8 cellular contexts compared by ENCODE assay signal in genomic region chr10:119541459-119542356, GRCh38. TPM values are rescaled to one million over a fixed set of nuclear protein-coding genes. Genes with fewer than 3 reads are reported as not detected.
A peak's percentile ranks its signal among the peaks of the same experiment; 100 is the strongest.
DNase-seq lines count a peak whose midpoint lies in the region; ATAC-seq and TF ChIP-seq lines count a peak whose summit lies in the region.

No MANE protein-coding gene starts in this region.

- H3K4me3 Mint-ChIP-seq in CD4-positive, alpha-beta T cell, result peak overlapping the region; percentile 88
- peak overlapping the region; percentile 75 for H3K4me3 Mint-ChIP-seq in endothelial cell (ENCODE audit: unreplicated experiment)

- peaks cover 56% of the 10 kb centered on the region for H3K4me1 Mint-ChIP-seq in CD4-positive, alpha-beta T cell (ENCODE audit: low read depth)
- peaks cover 29% of the 10 kb centered on the region for H3K4me1 Mint-ChIP-seq in endothelial cell (ENCODE audit: unreplicated experiment)

- TF ChIP-seq CTCF in CD4-positive, alpha-beta T cell (IDR thresholded peaks at IDR 0.05), result no peak
- no peak for TF ChIP-seq CTCF in endothelial cell (IDR thresholded peaks at IDR 0.05; ENCODE audit: unreplicated experiment)
- no peak for TF ChIP-seq CTCF in tibial nerve (IDR thresholded peaks at IDR 0.05)

- peak overlapping the region; percentile 39 for H3K4me3 ChIP-seq in neuron (ENCODE audit: low read length)
- peak overlapping the region; percentile 50 to 89 (median 76) for H3K4me3 ChIP-seq in tibial nerve

- POLR2A ChIA-PET in CD4-positive, alpha-beta T cell (lab: Charles Lee), result interaction anchor here (0.6 to 13.4 kb wide), 31 partner anchors 10 to 787 kb away, joined by 3 to 138 read pairs (median 7); partner anchors contain the start of genes BAG3, CACUL1, DENND10 and GRK5

- no peaks in the 10 kb centered on the region for H3K9me3 Mint-ChIP-seq in CD4-positive, alpha-beta T cell
- H3K9me3 Mint-ChIP-seq in endothelial cell (ENCODE audit: unreplicated experiment), result no peaks in the 10 kb centered on the region

- H3K27ac ChIP-seq in CD4-positive, alpha-beta T cell (ENCODE audit: low read depth, low read length), result peak overlapping the region; percentile 84
- H3K27ac ChIP-seq in tibial nerve, result peak overlapping the region; percentile 59 to 86 (median 82)

- CTCF ChIA-PET in CD4-positive, alpha-beta T cell (lab: Charles Lee), result interaction anchor here (0.9 to 3.4 kb wide), 16 partner anchors 9 to 342 kb away, joined by 3 to 14 read pairs (median 6); partner anchors contain the start of gene GRK5

- intact Hi-C loops in CD4-positive, alpha-beta T cell (cut with DNase I, micrococcal nuclease), result loop anchor here (1.0 to 5.0 kb wide), 14 partner anchors 25 to 363 kb away; partner anchors contain the start of genes BAG3 (in 2 of the 2), GRK5 (in 1 of the 2), INPP5F (in 1 of the 2) and PRDX3 (in 1 of the 2)

- TF ChIP-seq EP300 in tibial nerve (IDR thresholded peaks at IDR 0.05), result no peak

- peak; percentile 15 for ATAC-seq in CD4-positive, alpha-beta T cell (ENCODE audit: poor library complexity)
- ATAC-seq in HG02884 (IDR thresholded peaks at IDR 0.05; ENCODE audit: unreplicated experiment), result peak; percentile 16
- ATAC-seq in GM19351 (IDR thresholded peaks at IDR 0.05; ENCODE audit: unreplicated experiment), result no peak
- no peak for ATAC-seq in HG03571 (IDR thresholded peaks at IDR 0.05; ENCODE audit: unreplicated experiment)

- TF ChIP-seq POLR2A in tibial nerve (IDR thresholded peaks at IDR 0.05), result no peak

- peaks cover 9% of the 10 kb centered on the region for H3K4me1 ChIP-seq in neuron (ENCODE audit: insufficient read depth, low read length)
- peaks cover 0 to 46% (median 20%) of the 10 kb centered on the region in 4 donors for H3K4me1 ChIP-seq in tibial nerve

- H3K27ac Mint-ChIP-seq in CD4-positive, alpha-beta T cell, result peak overlapping the region; percentile 95
- H3K27ac Mint-ChIP-seq in endothelial cell (ENCODE audit: unreplicated experiment), result no peak overlapping the region

- H3K36me3 ChIP-seq in neuron (ENCODE audit: insufficient read depth, low read length), result no peaks in the 10 kb centered on the region
- no peaks in the 10 kb centered on the region for H3K36me3 ChIP-seq in tibial nerve

- peaks cover 30% of the 10 kb centered on the region for H3K36me3 Mint-ChIP-seq in CD4-positive, alpha-beta T cell (ENCODE audit: low read depth)
- peaks cover 11% of the 10 kb centered on the region for H3K36me3 Mint-ChIP-seq in endothelial cell (ENCODE audit: low read depth, unreplicated experiment)

- no peaks in the 10 kb centered on the region for H3K27me3 ChIP-seq in CD4-positive, alpha-beta T cell (ENCODE audit: control insufficient read depth, insufficient read depth, low read length)
- peaks cover 80% of the 10 kb centered on the region for H3K27me3 ChIP-seq in neuron (ENCODE audit: insufficient read depth, low read length)
- H3K27me3 ChIP-seq in tibial nerve, result no peaks in the 10 kb centered on the region

- DNase-seq in CD4-positive, alpha-beta T cell, result peak; percentile 19 to 58 (median 28)
- DNase-seq in activated CD4-positive, alpha-beta T cell treated with anti-CD3 and anti-CD28 coated beads, Interleukin-2, amount 50 U/mL, for 1 hour, result peak; percentile 47
- DNase-seq in endothelial cell (ENCODE audit: low spot score) (no peak), tibial nerve (ENCODE audit: low spot score in 2 of 2) (no peak)

- H3K9me3 ChIP-seq in CD4-positive, alpha-beta T cell (ENCODE audit: control insufficient read depth, low read length), result no peaks in the 10 kb centered on the region
- H3K9me3 ChIP-seq in neuron (ENCODE audit: low read length), result no peaks in the 10 kb centered on the region
- H3K9me3 ChIP-seq in tibial nerve, result no peaks in the 10 kb centered on the region

- H2AFZ ChIP-seq in neuron (ENCODE audit: low read depth, low read length), result peak overlapping the region; percentile 83

- no peaks in the 10 kb centered on the region for H3K27me3 Mint-ChIP-seq in CD4-positive, alpha-beta T cell
- H3K27me3 Mint-ChIP-seq in endothelial cell (ENCODE audit: unreplicated experiment), result peaks cover 11% of the 10 kb centered on the region

- WGBS in tibial nerve, 2 donors, result 27 to 49% methylated on average over 30 to 54 of the region's 57 CpGs

RNA-seq across cellular contexts. Expression of gene RGS10, which starts 0.8 kb away (rescaled TPM):
- total RNA-seq in CD4-positive, alpha-beta T cell, result 100 to 1,000 TPM; 132 to 134 TPM
- total RNA-seq in endothelial cell (ENCODE audit: unreplicated experiment) (20.0 TPM), tibial nerve (10 to 100 TPM; 18.6 to 32.6 (median 28.4) TPM)

RNA-seq across cellular contexts. Expression of gene TIAL1, which starts 55.1 kb away (rescaled TPM):
- total RNA-seq in CD4-positive, alpha-beta T cell, result 100 to 1,000 TPM; 159 to 174 TPM
- total RNA-seq in endothelial cell (ENCODE audit: unreplicated experiment) (184 TPM), tibial nerve (100 to 1,000 TPM in 1 of 4 donors, 10 to 100 TPM in 3; 53.0 to 103 (median 87.2) TPM)

Comparison
In these comparisons a context has a peak if more than half of its experiments do, and no peak if none do; other contexts are left out.
1. ATAC-seq: peak in CD4-positive, alpha-beta T cell (single experiment) and HG02884 (single experiment); none in GM19351 (single experiment) and HG03571 (single experiment).
2. DNase-seq: peak in CD4-positive, alpha-beta T cell (10 of 10) and activated CD4-positive, alpha-beta T cell treated with anti-CD3 and anti-CD28 coated beads, Interleukin-2, amount 50 U/mL, for 1 hour (single experiment); none in endothelial cell (single experiment) and tibial nerve (0 of 2).